Comparison of ENCODE assay signal across 16 cellular contexts in genomic region chr12:94046626-94047410, GRCh38.
DNase-seq lines count a peak whose midpoint lies in the region; ATAC-seq, FAIRE-seq and TF ChIP-seq lines count a peak whose summit lies in the region.
"Had no signal": no experiment of that assay in that cellular context is flagged by ENCODE, and none has a peak within 500 bp of the region (broad histone marks: within the 10 kb centered on the region; RNA-seq: fewer than 3 reads in every experiment).

No MANE protein-coding gene starts in this region.

- H3K4me1 ChIP-seq in mammary epithelial cell (ENCODE audit: insufficient read depth, low read length) (peaks cover 24% of the 10 kb centered on the region), keratinocyte (ENCODE audit: control insufficient read depth, extremely low read depth, insufficient read depth, low read length) (peaks cover 28% of the 10 kb centered on the region), testis (no peaks in the 10 kb centered on the region), upper lobe of left lung (no peaks in the 10 kb centered on the region)
- H3K4me1 ChIP-seq: BE2C had no signal

- in situ Hi-C loops in mammary epithelial cell (cut with MboI; ENCODE audit: low sequenced_read_pairs in 2 of 2), result no loop called here

- intact Hi-C loops in mammary epithelial cell (cut with micrococcal nuclease) (no loop called here), testis (cut with DNase I; ENCODE audit: low total_unique reads) (no loop called here)

- no peaks in the 10 kb centered on the region for H3K9me3 ChIP-seq in mammary epithelial cell (replicated peaks; ENCODE audit: insufficient read depth, low read length)
- H3K9me3 ChIP-seq in keratinocyte (ENCODE audit: control insufficient read depth, low read depth, low read length), result no peaks in the 10 kb centered on the region
- no peaks in the 10 kb centered on the region for H3K9me3 ChIP-seq in testis
- H3K9me3 ChIP-seq in upper lobe of left lung, result no peaks in the 10 kb centered on the region
- H3K9me3 ChIP-seq: BE2C had no signal

- peak overlapping the region; percentile 47 for H3K27ac ChIP-seq in mammary epithelial cell (ENCODE audit: insufficient read depth, low read depth, low read length)
- H3K27ac ChIP-seq in keratinocyte (ENCODE audit: control insufficient read depth, insufficient read depth, low read length), result peak overlapping the region; percentile 46
- H3K27ac ChIP-seq in testis, result no peak overlapping the region
- no peak overlapping the region for H3K27ac ChIP-seq in upper lobe of left lung

- no peaks in the 10 kb centered on the region for H3K36me3 ChIP-seq in mammary epithelial cell (ENCODE audit: insufficient read depth, low read length)
- no peaks in the 10 kb centered on the region for H3K36me3 ChIP-seq in keratinocyte (ENCODE audit: control insufficient read depth in 2 of 2, extremely low read depth in 1 of 2, insufficient read depth in 2 of 2, low read length in 2 of 2)
- no peaks in the 10 kb centered on the region for H3K36me3 ChIP-seq in testis (ENCODE audit: low read depth, missing control alignments)
- no peaks in the 10 kb centered on the region for H3K36me3 ChIP-seq in upper lobe of left lung
- H3K36me3 ChIP-seq: BE2C had no signal

- FAIRE-seq in keratinocyte (lab: Jason Lieb, UNC), result peak; percentile 62
- FAIRE-seq: astrocyte had no signal

- DNase-seq in EH (ENCODE audit: low read depth) (peak; percentile 20), HPDE6-E6E7 (ENCODE audit: extremely low spot score) (peak; percentile 34), mammary epithelial cell (peak; percentile 75), keratinocyte (ENCODE audit: low read depth, low spot score) (no peak), putamen (ENCODE audit: low spot score) (no peak), testis (no peak), upper lobe of left lung (no peak)
- DNase-seq: activated CD4-positive, CD25-positive, alpha-beta regulatory T cell treated with anti-CD3 and anti-CD28 coated beads, Interleukin-2, amount 50 U/mL, for 72 hours; activated effector memory CD4-positive, alpha-beta T cell treated with anti-CD3 and anti-CD28 coated beads, Interleukin-2, amount 50 U/mL, for 16 hours; BE2C; cortex of kidney; H7; NCI-H1092 treated with DMSO at 0.1 percent for 48 hours; SHP77 treated with DMSO at 0.1 percent for 48 hours; stimulated activated CD4-positive, alpha-beta T cell treated with anti-CD3 and anti-CD28 coated beads, Interleukin-4, amount 100 ng/mL, for 1 hour had no signal

- no peaks in the 10 kb centered on the region for H4K20me1 ChIP-seq in mammary epithelial cell (ENCODE audit: insufficient read depth, low read length)
- H4K20me1 ChIP-seq in keratinocyte (ENCODE audit: control insufficient read depth, extremely low read depth, insufficient read depth, low read length), result no peaks in the 10 kb centered on the region

- WGBS in mammary epithelial cell (ENCODE audit: low coverage, missing lambda C conversion rate), result 60% methylated on average over 5 of the region's 7 CpGs
- WGBS in testis, 2 donors, result 89 to 90% methylated on average over 5 to 7 of the region's 7 CpGs
- WGBS in upper lobe of left lung, 2 donors, result 78 to 85% methylated on average over 7 of the region's 7 CpGs

- TF ChIP-seq POLR2A in testis (IDR thresholded peaks at IDR 0.05), result no peak
- TF ChIP-seq POLR2A in upper lobe of left lung (IDR thresholded peaks at IDR 0.05), result no peak

- H3K9ac ChIP-seq in mammary epithelial cell (ENCODE audit: insufficient read depth, low read length), result no peak overlapping the region
- H3K9ac ChIP-seq in keratinocyte (ENCODE audit: control insufficient read depth, extremely low read depth, insufficient read depth, low read length), result peak overlapping the region; percentile 34

- CTCF ChIA-PET in mammary epithelial cell (lab: Charles Lee; ENCODE audit: low non-redundant PET), result interaction anchor here (0.6 kb wide), 1 partner anchor 53 kb away, joined by 3 read pairs; no protein-coding TSS in a partner anchor

- H3K79me2 ChIP-seq in mammary epithelial cell (ENCODE audit: insufficient read depth, low read length), result no peaks in the 10 kb centered on the region
- H3K79me2 ChIP-seq in keratinocyte (ENCODE audit: control insufficient read depth, insufficient read depth, low read length), result no peaks in the 10 kb centered on the region

- TF ChIP-seq CTCF in mammary epithelial cell (conservative IDR thresholded peaks at IDR 0.05 in 1 of 2, IDR thresholded peaks at IDR 0.05 in 1 of 2; ENCODE audit: extremely low read depth in 1 of 2, insufficient read depth in 1 of 2, low read depth in 1 of 2, low read length in 2 of 2) (peak in 1 of 2 donors; percentile 13), keratinocyte (optimal IDR thresholded peaks at IDR 0.05 in 1 of 3, IDR thresholded peaks at IDR 0.05 in 1 of 3, conservative IDR thresholded peaks at IDR 0.05 in 1 of 3; ENCODE audit: extremely low read depth in 1 of 3, insufficient read depth in 2 of 3, low read length in 3 of 3) (no peak), testis (IDR thresholded peaks at IDR 0.05) (no peak), upper lobe of left lung (IDR thresholded peaks at IDR 0.05) (no peak)

- H3K4me2 ChIP-seq in mammary epithelial cell (ENCODE audit: insufficient read depth, low read depth, low read length), result peak overlapping the region; percentile 69
- H3K4me2 ChIP-seq in keratinocyte (ENCODE audit: control insufficient read depth, extremely low read depth, insufficient read depth, low read depth, low read length), result peak overlapping the region; percentile 77

- H3K9me1 ChIP-seq in keratinocyte (ENCODE audit: control insufficient read depth, extremely low read depth, insufficient read depth, low read length), result no peaks in the 10 kb centered on the region

- H3K4me3 ChIP-seq in mammary epithelial cell (replicated peaks in 1 of 3; ENCODE audit: insufficient read depth in 1 of 3, low read depth in 2 of 3, low read length in 3 of 3) (no peak overlapping the region), keratinocyte (ENCODE audit: control insufficient read depth in 2 of 3, extremely low read depth in 1 of 3, insufficient read depth in 2 of 3, low read depth in 1 of 3, low read length in 3 of 3) (peak overlapping the region in 2 of 3 experiments; percentile 30 to 47), testis (no peak overlapping the region), upper lobe of left lung (no peak overlapping the region)

- no peak for TF ChIP-seq EP300 in upper lobe of left lung (IDR thresholded peaks at IDR 0.05)

- H2AFZ ChIP-seq in mammary epithelial cell (ENCODE audit: low read depth, low read length) (peak overlapping the region; percentile 67), keratinocyte (ENCODE audit: control insufficient read depth, low read length) (peak overlapping the region; percentile 64)

- no TSS peak for BruUV-seq in mammary epithelial cell (replicated peaks; lab: Mats Ljungman, UMichigan)

- no peak for ATAC-seq in upper lobe of left lung (ENCODE audit: low FRiP score in 2 of 2)

- dilution Hi-C loops in mammary epithelial cell (cut with HindIII; ENCODE audit: low sequenced_read_pairs), result no loop called here
- dilution Hi-C loops in keratinocyte (cut with MboI; ENCODE audit: extremely low pct_ligation_motif_present, low sequenced_read_pairs), result no loop called here

- no peaks in the 10 kb centered on the region for H3K27me3 ChIP-seq in mammary epithelial cell (ENCODE audit: insufficient read depth, low read length)
- H3K27me3 ChIP-seq in keratinocyte (ENCODE audit: control insufficient read depth, extremely low read depth, insufficient read depth, low read length), result no peaks in the 10 kb centered on the region
- no peaks in the 10 kb centered on the region for H3K27me3 ChIP-seq in testis
- H3K27me3 ChIP-seq in upper lobe of left lung, result no peaks in the 10 kb centered on the region

Comparison
In these comparisons a context has a peak if more than half of its experiments do, and no peak if none do; other contexts are left out.
1. DNase-seq: peak in EH (single experiment), HPDE6-E6E7 (single experiment) and mammary epithelial cell (single experiment); none in keratinocyte (single experiment), putamen (single experiment), testis (single experiment) and upper lobe of left lung (0 of 2).
2. H3K27ac ChIP-seq: peak in mammary epithelial cell (single experiment) and keratinocyte (single experiment); none in testis (0 of 2) and upper lobe of left lung (0 of 4).
3. H3K4me3 ChIP-seq: peak in keratinocyte (2 of 3); none in mammary epithelial cell (0 of 3), testis (0 of 2) and upper lobe of left lung (0 of 4).